In genomic region chr5:108753331-108753730, GRCh38 we compare ENCODE assay signal across 1 cellular context.
TF ChIP-seq lines count a peak whose summit lies in the region.

No MANE protein-coding gene starts in this region.

TF ChIP-seq in IMR-90, 13 proteins besides CTCF, POLR2A, EP300 and RAD21:
- no peak for TF ChIP-seq SMC3 (IDR thresholded peaks at IDR 0.05; ENCODE audit: low read depth, low read length)
- no peak for TF ChIP-seq RFX5 (IDR thresholded peaks at IDR 0.05; ENCODE audit: low read depth, low read length)
- no peak for TF ChIP-seq FOS (IDR thresholded peaks at IDR 0.05; ENCODE audit: low read depth, low read length)
- TF ChIP-seq NFE2L2 (IDR thresholded peaks at IDR 0.05; ENCODE audit: low read depth, low read length): no peak
- TF ChIP-seq MAZ (IDR thresholded peaks at IDR 0.05; ENCODE audit: borderline replicate concordance, low read depth, low read length): no peak
- TF ChIP-seq, protein P1, sequence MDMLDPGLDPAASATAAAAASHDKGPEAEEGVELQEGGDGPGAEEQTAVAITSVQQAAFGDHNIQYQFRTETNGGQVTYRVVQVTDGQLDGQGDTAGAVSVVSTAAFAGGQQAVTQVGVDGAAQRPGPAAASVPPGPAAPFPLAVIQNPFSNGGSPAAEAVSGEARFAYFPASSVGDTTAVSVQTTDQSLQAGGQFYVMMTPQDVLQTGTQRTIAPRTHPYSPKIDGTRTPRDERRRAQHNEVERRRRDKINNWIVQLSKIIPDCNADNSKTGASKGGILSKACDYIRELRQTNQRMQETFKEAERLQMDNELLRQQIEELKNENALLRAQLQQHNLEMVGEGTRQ (IDR thresholded peaks at IDR 0.05; ENCODE audit: low read depth, low read length): no peak
- no peak for TF ChIP-seq MXI1 (IDR thresholded peaks at IDR 0.05; ENCODE audit: borderline replicate concordance, low read depth, low read length)
- TF ChIP-seq MAFK (IDR thresholded peaks at IDR 0.05; ENCODE audit: low read depth, low read length): no peak
- no peak for TF ChIP-seq BHLHE40 (IDR thresholded peaks at IDR 0.05; ENCODE audit: low read depth, low read length)
- TF ChIP-seq, protein P2, sequence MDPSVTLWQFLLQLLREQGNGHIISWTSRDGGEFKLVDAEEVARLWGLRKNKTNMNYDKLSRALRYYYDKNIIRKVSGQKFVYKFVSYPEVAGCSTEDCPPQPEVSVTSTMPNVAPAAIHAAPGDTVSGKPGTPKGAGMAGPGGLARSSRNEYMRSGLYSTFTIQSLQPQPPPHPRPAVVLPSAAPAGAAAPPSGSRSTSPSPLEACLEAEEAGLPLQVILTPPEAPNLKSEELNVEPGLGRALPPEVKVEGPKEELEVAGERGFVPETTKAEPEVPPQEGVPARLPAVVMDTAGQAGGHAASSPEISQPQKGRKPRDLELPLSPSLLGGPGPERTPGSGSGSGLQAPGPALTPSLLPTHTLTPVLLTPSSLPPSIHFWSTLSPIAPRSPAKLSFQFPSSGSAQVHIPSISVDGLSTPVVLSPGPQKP (IDR thresholded peaks at IDR 0.05; ENCODE audit: borderline replicate concordance, low read depth, low read length): no peak
- no peak for TF ChIP-seq RCOR1 (IDR thresholded peaks at IDR 0.05; ENCODE audit: insufficient replicate concordance, low read length)
- no peak for TF ChIP-seq CHD1 (IDR thresholded peaks at IDR 0.05; ENCODE audit: low read depth, low read length)
- TF ChIP-seq CEBPB (IDR thresholded peaks at IDR 0.05; ENCODE audit: low read depth, low read length): no peak
